ENCODE assay signal across 8 cellular contexts in the genomic region with DNA sequence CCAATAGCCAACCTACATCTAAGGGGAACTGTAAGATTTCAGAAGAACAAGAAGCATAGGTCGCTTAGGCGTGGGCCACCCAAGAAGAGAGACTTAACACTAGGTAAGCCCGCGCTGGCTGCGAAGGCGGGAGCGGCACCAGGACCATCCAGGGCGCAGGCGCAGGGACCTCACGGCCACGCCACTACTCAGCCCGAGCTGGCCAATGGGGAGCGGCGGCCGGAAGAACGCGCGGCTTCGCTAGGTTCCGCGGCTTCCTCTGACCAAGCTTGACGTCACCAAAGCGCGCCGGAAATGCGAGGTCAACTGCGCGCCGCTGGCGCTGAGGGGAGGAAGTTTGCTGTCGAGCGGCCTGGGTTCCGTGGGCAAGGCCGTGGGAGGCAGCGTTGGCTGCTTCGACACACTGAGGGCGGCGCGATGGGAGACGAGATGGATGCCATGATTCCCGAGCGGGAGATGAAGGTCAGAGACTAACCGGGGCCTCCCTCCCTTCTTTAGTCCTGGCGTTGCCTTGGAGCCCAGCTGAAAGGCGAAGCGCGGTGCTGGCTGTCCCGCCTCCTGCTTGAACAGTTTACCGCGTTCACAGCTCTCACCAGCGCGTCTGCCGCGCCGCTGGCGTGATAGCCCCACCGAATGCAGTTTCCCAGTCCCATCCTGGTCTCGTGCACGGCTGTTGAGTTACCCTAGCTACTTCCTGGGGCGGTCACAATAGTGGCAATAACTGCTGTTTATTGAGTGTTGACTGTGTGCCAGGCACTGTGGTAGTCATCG. TPM values are rescaled to one million over a fixed set of nuclear protein-coding genes. Genes with fewer than 3 reads are reported as not detected.
DNase-seq lines count a peak whose midpoint lies in the region; ATAC-seq and TF ChIP-seq lines count a peak whose summit lies in the region.

NUP214 (plus strand) TSS at position 299 of the 771 bp plus-strand sequence; CDS start at position 418, 119 bp downstream.

- H3K36me3 ChIP-seq in gastroesophageal sphincter (peaks cover 0 to 49% of the 10 kb centered on the region in 2 donors), neutrophil (peaks cover 33% of the 10 kb centered on the region)

- peak within 1 kb of the TSS; percentile 97 for H3K27ac Mint-ChIP-seq in activated naive CD4-positive, alpha-beta T cell treated with anti-CD3 and anti-CD28 coated beads, Interleukin-2, amount 10 ng/mL, durations not matched to agents 7 days and 5 days

- H3K4me3 ChIP-seq in HFF-Myc (replicated peaks; ENCODE audit: low read depth, low read length) (peak within 1 kb of the TSS; percentile 93), gastroesophageal sphincter (peak within 1 kb of the TSS; percentile 64 to 76), neutrophil (ENCODE audit: low read depth in 1 of 2, low read length in 1 of 2) (peak within 1 kb of the TSS; percentile 82 to 93)

- no peaks in the 10 kb centered on the region for H3K27me3 ChIP-seq in gastroesophageal sphincter
- no peaks in the 10 kb centered on the region for H3K27me3 ChIP-seq in neutrophil

- TF ChIP-seq POLR2A in gastroesophageal sphincter (IDR thresholded peaks at IDR 0.05): peak; percentile 85 to 87

- H3K36me3 Mint-ChIP-seq in activated naive CD4-positive, alpha-beta T cell treated with anti-CD3 and anti-CD28 coated beads, Interleukin-2, amount 10 ng/mL, durations not matched to agents 7 days and 5 days: peaks cover 26% of the 10 kb centered on the region

- peaks cover 30% of the 10 kb centered on the region for H3K4me1 Mint-ChIP-seq in activated naive CD4-positive, alpha-beta T cell treated with anti-CD3 and anti-CD28 coated beads, Interleukin-2, amount 10 ng/mL, durations not matched to agents 7 days and 5 days

- TF ChIP-seq CTCF in HFF-Myc (IDR thresholded peaks at IDR 0.05; ENCODE audit: low read depth, low read length, missing control alignments) (no peak), gastroesophageal sphincter (IDR thresholded peaks at IDR 0.05) (peak in 1 of 4 experiments; percentile 1), neutrophil (IDR thresholded peaks at IDR 0.05) (peak; percentile 5)

- peak within 1 kb of the TSS; percentile 94 for H3K4me3 Mint-ChIP-seq in activated naive CD4-positive, alpha-beta T cell treated with anti-CD3 and anti-CD28 coated beads, Interleukin-2, amount 10 ng/mL, durations not matched to agents 7 days and 5 days

- ATAC-seq in gastroesophageal sphincter: peak; percentile 100

- peak within 1 kb of the TSS; percentile 67 to 91 (median 87) for H3K27ac ChIP-seq in gastroesophageal sphincter
- H3K27ac ChIP-seq in neutrophil: peak within 1 kb of the TSS; percentile 91
- peak within 1 kb of the TSS; percentile 90 for H3K27ac ChIP-seq in substantia nigra (ENCODE audit: low read depth, low read length, poor library complexity, severe bottlenecking)

- peaks cover 0 to 27% (median 13%) of the 10 kb centered on the region in 3 donors for H3K4me1 ChIP-seq in gastroesophageal sphincter
- peaks cover 21 to 22% of the 10 kb centered on the region in 2 experiments for H3K4me1 ChIP-seq in neutrophil (ENCODE audit: control insufficient read depth in 1 of 2, insufficient read depth in 1 of 2, low read depth in 1 of 2, low read length in 1 of 2)

- TF ChIP-seq EP300 in gastroesophageal sphincter (IDR thresholded peaks at IDR 0.05): no peak

- 0% methylated on average over 9 of the region's 61 CpGs; no CpG with 5 or more reads in 1 of the 2 donors for WGBS in gastroesophageal sphincter (ENCODE audit: low coverage in 1 of 2), 2 donors

- no peaks in the 10 kb centered on the region for H3K9me3 Mint-ChIP-seq in activated naive CD4-positive, alpha-beta T cell treated with anti-CD3 and anti-CD28 coated beads, Interleukin-2, amount 10 ng/mL, durations not matched to agents 7 days and 5 days

- H3K27me3 Mint-ChIP-seq in activated naive CD4-positive, alpha-beta T cell treated with anti-CD3 and anti-CD28 coated beads, Interleukin-2, amount 10 ng/mL, durations not matched to agents 7 days and 5 days: peaks cover 3% of the 10 kb centered on the region

- H3K9me3 ChIP-seq in gastroesophageal sphincter (no peaks in the 10 kb centered on the region), neutrophil (no peaks in the 10 kb centered on the region)

- peak; percentile 100 for DNase-seq in GM03348 (ENCODE audit: low spot score)
- DNase-seq in HFF-Myc (ENCODE audit: extremely low read depth, low read depth): peak; percentile 89
- DNase-seq in NAMALWA (ENCODE audit: low spot score): peak; percentile 98
- DNase-seq in SK-N-DZ (ENCODE audit: low spot score): peak; percentile 97
- peak; percentile 100 for DNase-seq in activated naive CD4-positive, alpha-beta T cell treated with anti-CD3 and anti-CD28 coated beads, Interleukin-2, amount 10 ng/mL, durations not matched to agents 7 days and 5 days
- DNase-seq in substantia nigra (lab: John Stamatoyannopoulos, UW): peak; percentile 90 to 100 (median 98)

- CTCF ChIA-PET in activated naive CD4-positive, alpha-beta T cell treated with anti-CD3 and anti-CD28 coated beads, Interleukin-2, amount 10 ng/mL, durations not matched to agents 7 days and 5 days (lab: Charles Lee): interaction anchor here (1.5 to 1.8 kb wide), 2 partner anchors 52 to 210 kb away, joined by 3 to 7 read pairs; no protein-coding TSS in a partner anchor

RNA-seq across cellular contexts. Expression of gene NUP214, which starts in this region (rescaled TPM):
- 17.7 and 27.3 TPM in 2 replicates for polyA plus RNA-seq in SK-N-DZ (2014; cell fraction: cytosol; rRNA removed)
- polyA plus RNA-seq in SK-N-DZ (2014; cell fraction: nucleus; rRNA removed): 18.5 and 41.9 TPM in 2 replicates
- 10 to 100 TPM; 25.8 to 68.2 (median 36.9) TPM for total RNA-seq in gastroesophageal sphincter

Comparison
In these comparisons a context has a peak if more than half of its experiments do, and no peak if none do; other contexts are left out.
1. Peak in every context shown above with its lines: DNase-seq, ATAC-seq, H3K4me3 ChIP-seq and H3K27ac ChIP-seq.